ENCODE assay signal across 2 cellular contexts in the genomic region with DNA sequence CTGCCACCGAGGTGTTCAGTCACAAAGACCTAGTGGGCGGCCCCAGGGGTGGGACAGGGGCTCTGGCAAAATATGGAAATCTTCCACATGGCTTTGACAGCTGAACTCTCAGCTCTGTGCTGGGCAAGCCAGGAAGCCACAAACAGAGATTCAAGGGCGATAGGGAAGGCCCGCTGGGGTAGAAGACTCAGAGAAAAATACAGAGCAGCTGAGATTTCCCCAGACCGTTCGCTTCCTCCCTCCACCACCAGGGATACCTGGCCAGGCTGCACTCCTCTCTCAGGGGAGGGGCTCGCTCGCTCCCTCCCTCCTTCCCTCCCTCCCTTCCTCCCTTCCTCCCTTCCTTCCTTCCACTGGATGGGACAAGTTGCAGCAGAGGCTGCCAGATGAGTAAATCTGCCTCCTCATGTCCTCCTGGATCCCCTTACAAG.
TF ChIP-seq lines count a peak whose summit lies in the region.

No MANE protein-coding gene starts in this region.

TF ChIP-seq in GM23338, 12 proteins besides CTCF, POLR2A, EP300 and RAD21:
- TF ChIP-seq REST (IDR thresholded peaks at IDR 0.05; ENCODE audit: unreplicated experiment), result no peak
- no peak for TF ChIP-seq ZNF114 (CRISPR knock-in tag; IDR thresholded peaks at IDR 0.05)
- TF ChIP-seq NANOG (IDR thresholded peaks at IDR 0.05; ENCODE audit: borderline replicate concordance), result no peak
- TF ChIP-seq STAT1 (IDR thresholded peaks at IDR 0.05; ENCODE audit: unreplicated experiment), result no peak
- TF ChIP-seq EZH2phosphoT487 (IDR thresholded peaks at IDR 0.05; ENCODE audit: unreplicated experiment), result no peak
- TF ChIP-seq JUNB (IDR thresholded peaks at IDR 0.05; ENCODE audit: unreplicated experiment), result no peak

TF ChIP-seq in WTC11, 78 proteins besides CTCF, POLR2A, EP300 and RAD21:
- TF ChIP-seq RELA (CRISPR knock-in tag; IDR thresholded peaks at IDR 0.05; ENCODE audit: borderline replicate concordance) (no peak), ETV6 (CRISPR knock-in tag; IDR thresholded peaks at IDR 0.05) (0 out of 2 replicates have a peak, but pooled peaks have one; percentile 25), NR3C1 (CRISPR knock-in tag; conservative IDR thresholded peaks at IDR 0.05; ENCODE audit: low read depth) (no peak)
- TF ChIP-seq, protein P1, sequence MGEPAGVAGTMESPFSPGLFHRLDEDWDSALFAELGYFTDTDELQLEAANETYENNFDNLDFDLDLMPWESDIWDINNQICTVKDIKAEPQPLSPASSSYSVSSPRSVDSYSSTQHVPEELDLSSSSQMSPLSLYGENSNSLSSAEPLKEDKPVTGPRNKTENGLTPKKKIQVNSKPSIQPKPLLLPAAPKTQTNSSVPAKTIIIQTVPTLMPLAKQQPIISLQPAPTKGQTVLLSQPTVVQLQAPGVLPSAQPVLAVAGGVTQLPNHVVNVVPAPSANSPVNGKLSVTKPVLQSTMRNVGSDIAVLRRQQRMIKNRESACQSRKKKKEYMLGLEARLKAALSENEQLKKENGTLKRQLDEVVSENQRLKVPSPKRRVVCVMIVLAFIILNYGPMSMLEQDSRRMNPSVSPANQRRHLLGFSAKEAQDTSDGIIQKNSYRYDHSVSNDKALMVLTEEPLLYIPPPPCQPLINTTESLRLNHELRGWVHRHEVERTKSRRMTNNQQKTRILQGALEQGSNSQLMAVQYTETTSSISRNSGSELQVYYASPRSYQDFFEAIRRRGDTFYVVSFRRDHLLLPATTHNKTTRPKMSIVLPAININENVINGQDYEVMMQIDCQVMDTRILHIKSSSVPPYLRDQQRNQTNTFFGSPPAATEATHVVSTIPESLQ (CRISPR knock-in tag; IDR thresholded peaks at IDR 0.05), result no peak
